In genomic region chr16:81238296-81239011, GRCh38 we compare ENCODE assay signal across 8 cellular contexts. TPM values are rescaled to one million over a fixed set of nuclear protein-coding genes. Genes with fewer than 3 reads are reported as not detected.
DNase-seq lines count a peak whose midpoint lies in the region; ATAC-seq and TF ChIP-seq lines count a peak whose summit lies in the region.

BCO1 (plus strand) TSS chr16:81238689; CDS start chr16:81238909, 220 bp downstream.

- H3K9ac ChIP-seq in PC-3 (ENCODE audit: low read length) (no peak within 1 kb of the TSS), parathyroid adenoma (no peak within 1 kb of the TSS)

- CTCF ChIA-PET in AG04449 (lab: Yijun Ruan, JAX) (interaction anchor here (0.8 to 1.7 kb wide), 4 partner anchors 9 to 33 kb away, joined by 3 to 10 read pairs (median 5); no protein-coding TSS in a partner anchor), PC-3 (lab: Charles Lee) (interaction anchor here (0.7 kb wide), 3 partner anchors 33 to 220 kb away, joined by 3 to 6 read pairs (median 6); no protein-coding TSS in a partner anchor)

- H2AFZ ChIP-seq in PC-3 (ENCODE audit: low read length) (peak within 1 kb of the TSS; percentile 84), parathyroid adenoma (peak within 1 kb of the TSS; percentile 68)

- DNase-seq in AG04449 (ENCODE audit: low read depth, low spot score) (peak; percentile 9), H4 (ENCODE audit: low spot score) (peak; percentile 81), PC-3 (peak; percentile 53), fibroblast of mammary gland (ENCODE audit: low read depth) (peak; percentile 73)
- no peak for DNase-seq in stimulated activated CD4-positive, alpha-beta T cell treated with anti-CD3 and anti-CD28 coated beads, Interleukin-15, amount 100 ng/mL, for 24 hours

- H3K27ac ChIP-seq in PC-3 (ENCODE audit: low read length): no peak within 1 kb of the TSS
- no peak within 1 kb of the TSS for H3K27ac ChIP-seq in parathyroid adenoma

- H3K4me1 ChIP-seq in PC-3 (ENCODE audit: insufficient read depth, low read length): no peaks in the 10 kb centered on the region
- no peaks in the 10 kb centered on the region for H3K4me1 ChIP-seq in parathyroid adenoma

- POLR2A ChIA-PET in AG04449 (lab: Yijun Ruan, JAX) (interaction anchor here (1.1 kb wide), 1 partner anchor 162 kb away, joined by 3 read pairs; the partner anchor contains the start of gene C16orf46), PC-3 (lab: Charles Lee; ENCODE audit: unreplicated experiment) (interaction anchor here (0.6 kb wide), 1 partner anchor 22 kb away, joined by 5 read pairs; no protein-coding TSS in a partner anchor)

- TF ChIP-seq CTCF in AG04449 (IDR thresholded peaks at IDR 0.05; ENCODE audit: insufficient read depth, low read length, missing control alignments): no peak
- no peak for TF ChIP-seq CTCF in PC-3 (conservative IDR thresholded peaks at IDR 0.05; ENCODE audit: low read depth, low read length)
- TF ChIP-seq CTCF in fibroblast of mammary gland (conservative IDR thresholded peaks at IDR 0.05; ENCODE audit: control insufficient read depth, insufficient read depth, low read depth, low read length): no peak
- TF ChIP-seq CTCF in parathyroid adenoma (IDR thresholded peaks at IDR 0.05): no peak

- BruUV-seq in PC-3 (replicated peaks; lab: Mats Ljungman, UMichigan): no TSS peak

- H3K79me2 ChIP-seq in PC-3 (ENCODE audit: low read length) (no peaks in the 10 kb centered on the region), parathyroid adenoma (no peaks in the 10 kb centered on the region)

- H3K9me3 ChIP-seq in PC-3 (ENCODE audit: low read length) (no peaks in the 10 kb centered on the region), parathyroid adenoma (ENCODE audit: control insufficient read depth, low read length) (no peaks in the 10 kb centered on the region)

- intact Hi-C loops in PC-3 (cut with micrococcal nuclease): no loop called here

- peak within 1 kb of the TSS; percentile 47 for H3K4me3 ChIP-seq in AG04449 (ENCODE audit: low read depth, low read length)
- peak within 1 kb of the TSS; percentile 68 for H3K4me3 ChIP-seq in PC-3 (ENCODE audit: low read length)
- peak within 1 kb of the TSS; percentile 23 for H3K4me3 ChIP-seq in fibroblast of mammary gland (ENCODE audit: control insufficient read depth, low read depth, low read length)
- H3K4me3 ChIP-seq in parathyroid adenoma (ENCODE audit: low read depth, low read length): no peak within 1 kb of the TSS

- ATAC-seq in PC-3 (peak; percentile 67), GM18519 (IDR thresholded peaks at IDR 0.05; ENCODE audit: low FRiP score, unreplicated experiment) (no peak), HG03520 (IDR thresholded peaks at IDR 0.05; ENCODE audit: unreplicated experiment) (no peak)

- no peaks in the 10 kb centered on the region for H3K27me3 ChIP-seq in PC-3 (ENCODE audit: low read length)
- H3K27me3 ChIP-seq in parathyroid adenoma (ENCODE audit: control insufficient read depth, insufficient read depth, low read length): no peaks in the 10 kb centered on the region

- H3K9me2 ChIP-seq in PC-3 (replicated peaks; ENCODE audit: low read length): no peaks in the 10 kb centered on the region

- no peaks in the 10 kb centered on the region for H3F3A ChIP-seq in PC-3 (ENCODE audit: low read length, unreplicated experiment)

- H3K4me2 ChIP-seq in PC-3 (ENCODE audit: low read length) (peak within 1 kb of the TSS; percentile 81), parathyroid adenoma (ENCODE audit: low read length) (peak within 1 kb of the TSS; percentile 52)

- no peaks in the 10 kb centered on the region for H4K20me1 ChIP-seq in PC-3 (ENCODE audit: low read length)

- H3K36me3 ChIP-seq in PC-3 (ENCODE audit: low read depth, low read length) (no peaks in the 10 kb centered on the region), parathyroid adenoma (ENCODE audit: control insufficient read depth, insufficient read depth, low read length) (no peaks in the 10 kb centered on the region)

RNA-seq across cellular contexts. Expression of gene BCO1, which starts in this region (rescaled TPM):
- total RNA-seq in H4 (2014; rRNA removed; shearing (Covaris generic)): 0.94 and 1.4 TPM in 2 replicates
- total RNA-seq in PC-3 (2014; rRNA removed): not detected in 2 replicates

Comparison
In these comparisons a context has a peak if more than half of its experiments do, and no peak if none do; other contexts are left out.
1. Peak in DNase-seq, ATAC-seq, H3K4me3 ChIP-seq and H3K4me2 ChIP-seq in PC-3; RNA of the gene not detected or under 1 TPM.